In the genomic region with DNA sequence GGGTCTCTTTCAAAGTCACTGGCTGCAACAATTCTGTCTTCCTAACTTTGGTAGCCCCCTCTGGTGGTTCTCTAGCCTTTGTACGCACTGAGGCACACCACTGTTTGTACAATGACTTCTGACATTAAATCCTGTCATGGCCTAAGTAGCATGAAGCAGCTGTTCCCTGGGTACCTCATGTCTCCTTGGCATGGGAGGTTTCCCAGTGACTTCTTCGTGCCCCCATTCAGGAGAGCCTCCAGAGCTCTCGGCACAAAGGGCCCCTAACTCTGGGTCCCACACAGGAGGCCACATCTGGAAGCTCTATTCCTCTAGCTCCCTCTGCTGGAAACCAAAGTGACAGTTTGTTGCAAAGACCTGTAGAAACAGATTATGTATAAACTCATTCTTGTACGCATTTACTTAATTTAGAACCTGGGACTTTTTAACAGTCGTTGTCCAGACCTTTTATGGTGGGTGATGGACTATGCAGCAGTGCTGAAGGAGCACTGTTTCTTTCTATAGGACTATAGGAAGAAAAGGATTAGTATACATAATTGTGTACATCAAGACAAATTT, we compare ENCODE assay signal across 9 cellular contexts. TPM values are rescaled to one million over a fixed set of nuclear protein-coding genes. Genes with fewer than 3 reads are reported as not detected.
DNase-seq lines count a peak whose midpoint lies in the region; ATAC-seq and TF ChIP-seq lines count a peak whose summit lies in the region.
"Had no signal": no experiment of that assay in that cellular context is flagged by ENCODE, and none has a peak within 500 bp of the region (broad histone marks: within the 10 kb centered on the region; RNA-seq: fewer than 3 reads in every experiment).

No MANE protein-coding gene starts in this region.

- H3K4me1 Mint-ChIP-seq in activated naive CD4-positive, alpha-beta T cell treated with anti-CD3 and anti-CD28 coated beads, Interleukin-2, amount 10 ng/mL, durations not matched to agents 7 days and 5 days = peaks cover 19% of the 10 kb centered on the region

- no peaks in the 10 kb centered on the region for H3K27me3 Mint-ChIP-seq in activated naive CD4-positive, alpha-beta T cell treated with anti-CD3 and anti-CD28 coated beads, Interleukin-2, amount 10 ng/mL, durations not matched to agents 7 days and 5 days

- no TSS peak for BruUV-seq in OCI-LY7 (replicated peaks; lab: Mats Ljungman, UMichigan)

- H3K4me2 ChIP-seq in OCI-LY7 (ENCODE audit: low read length) = peak overlapping the region; percentile 62

- DNase-seq in activated CD4-positive, CD25-positive, alpha-beta regulatory T cell treated with anti-CD3 and anti-CD28 coated beads, Interleukin-2, amount 50 U/mL, for 72 hours = no peak
- peak; percentile 66 for DNase-seq in H7
- peak; percentile 85 for DNase-seq in KG1 (lab: John Stamatoyannopoulos, UW)
- peak; percentile 77 for DNase-seq in OCI-LY7 (ENCODE audit: low spot score)
- DNase-seq in activated naive CD4-positive, alpha-beta T cell treated with anti-CD3 and anti-CD28 coated beads, Interleukin-2, amount 10 ng/mL, durations not matched to agents 7 days and 5 days = peak; percentile 58
- DNase-seq in heart left ventricle = peak in 1 of 5 donors; percentile 19
- peak; percentile 47 for DNase-seq in putamen (ENCODE audit: low spot score)

- no peaks in the 10 kb centered on the region for H3K9me2 ChIP-seq in OCI-LY7 (ENCODE audit: insufficient read depth, low read length)

- no peak overlapping the region for H3K27ac ChIP-seq in OCI-LY7 (ENCODE audit: low read depth, low read length, poor library complexity, severe bottlenecking)
- H3K27ac ChIP-seq in heart left ventricle = no peak overlapping the region
- H3K27ac ChIP-seq: BLaER1 treated with 17β-estradiol and CSF1 and Interleukin-3, amounts not matched to agents 10 nM and 100 nM had no signal

- POLR2A ChIA-PET in OCI-LY7 (lab: Charles Lee) = interaction anchor here (0.5 to 1.4 kb wide), 5 partner anchors 10 to 537 kb away, joined by 3 to 4 read pairs (median 3); no protein-coding TSS in a partner anchor

- peak; percentile 100 for TF ChIP-seq CTCF in OCI-LY7 (conservative IDR thresholded peaks at IDR 0.05; ENCODE audit: low read length)
- TF ChIP-seq CTCF in heart left ventricle (IDR thresholded peaks at IDR 0.05) = peak; percentile 31 to 74 (median 62)

- intact Hi-C loops in OCI-LY7 (cut with micrococcal nuclease; ENCODE audit: unreplicated experiment) (loop anchor here (1.0 to 5.0 kb wide), 3 partner anchors 123 to 365 kb away; a partner anchor contains a TSS), heart left ventricle (cut with DNase I) (loop anchor here in 4 of 10 donors (5.0 to 10.0 kb wide), 5 partner anchors 183 to 504 kb away; no protein-coding TSS in a partner anchor)

- H4K20me1 ChIP-seq in OCI-LY7 (ENCODE audit: insufficient read depth, low read length) = no peaks in the 10 kb centered on the region
- H4K20me1 ChIP-seq: BLaER1 treated with 17β-estradiol and CSF1 and Interleukin-3, amounts not matched to agents 10 nM and 100 nM had no signal

- CTCF ChIA-PET in OCI-LY7 (lab: Charles Lee; ENCODE audit: unreplicated experiment) = interaction anchor here (1.3 to 1.4 kb wide), 3 partner anchors 13 to 365 kb away, joined by 5 to 9 read pairs (median 5); a partner anchor contains a TSS
- CTCF ChIA-PET in activated naive CD4-positive, alpha-beta T cell treated with anti-CD3 and anti-CD28 coated beads, Interleukin-2, amount 10 ng/mL, durations not matched to agents 7 days and 5 days (lab: Charles Lee) = interaction anchor here (0.7 to 6.2 kb wide), 34 partner anchors 9 to 524 kb away, joined by 3 to 61 read pairs (median 4); a partner anchor contains a TSS

- H3K4me1 ChIP-seq in OCI-LY7 (ENCODE audit: insufficient read depth, low read length, poor library complexity, severe bottlenecking) (no peaks in the 10 kb centered on the region), heart left ventricle (peaks cover 0 to 4% (median 0%) of the 10 kb centered on the region in 12 donors)

- H3K9me3 Mint-ChIP-seq in activated naive CD4-positive, alpha-beta T cell treated with anti-CD3 and anti-CD28 coated beads, Interleukin-2, amount 10 ng/mL, durations not matched to agents 7 days and 5 days = no peaks in the 10 kb centered on the region

- no peak for TF ChIP-seq POLR2A in heart left ventricle (IDR thresholded peaks at IDR 0.05)

- peaks cover 5% of the 10 kb centered on the region for H3K36me3 Mint-ChIP-seq in activated naive CD4-positive, alpha-beta T cell treated with anti-CD3 and anti-CD28 coated beads, Interleukin-2, amount 10 ng/mL, durations not matched to agents 7 days and 5 days

- H3K4me3 ChIP-seq in H7 (ENCODE audit: insufficient read depth, low read depth, low read length) = no peak overlapping the region
- no peak overlapping the region for H3K4me3 ChIP-seq in OCI-LY7 (ENCODE audit: low read depth, low read length, poor library complexity, severe bottlenecking)
- no peak overlapping the region for H3K4me3 ChIP-seq in heart left ventricle
- H3K4me3 ChIP-seq: BLaER1 treated with 17β-estradiol and CSF1 and Interleukin-3, amounts not matched to agents 10 nM and 100 nM had no signal

- no peaks in the 10 kb centered on the region for H3K9me3 ChIP-seq in OCI-LY7 (ENCODE audit: low read length)
- H3K9me3 ChIP-seq in heart left ventricle = no peaks in the 10 kb centered on the region
- H3K9me3 ChIP-seq: BLaER1 treated with 17β-estradiol and CSF1 and Interleukin-3, amounts not matched to agents 10 nM and 100 nM had no signal

- peak overlapping the region; percentile 14 for H3K27ac Mint-ChIP-seq in activated naive CD4-positive, alpha-beta T cell treated with anti-CD3 and anti-CD28 coated beads, Interleukin-2, amount 10 ng/mL, durations not matched to agents 7 days and 5 days

- H3K36me3 ChIP-seq in H7 (replicated peaks; ENCODE audit: control insufficient read depth, insufficient read depth, low read length) (no peaks in the 10 kb centered on the region), OCI-LY7 (ENCODE audit: insufficient read depth, low read length) (no peaks in the 10 kb centered on the region), heart left ventricle (peaks cover 0 to 67% (median 43%) of the 10 kb centered on the region in 9 donors)

- H3K27me3 ChIP-seq in H7 (ENCODE audit: control insufficient read depth, insufficient read depth, low read length) (no peaks in the 10 kb centered on the region), heart left ventricle (no peaks in the 10 kb centered on the region)
- H3K27me3 ChIP-seq: BLaER1 treated with 17β-estradiol and CSF1 and Interleukin-3, amounts not matched to agents 10 nM and 100 nM had no signal

- 28 to 33% (median 30%) methylated on average over 5 of the region's 5 CpGs for WGBS in heart left ventricle, 4 donors

- no peaks in the 10 kb centered on the region for H3K79me2 ChIP-seq in OCI-LY7 (ENCODE audit: insufficient read depth, low read depth, low read length)

- H2AFZ ChIP-seq in OCI-LY7 (ENCODE audit: low read length) = peak overlapping the region; percentile 88

- H3K4me3 Mint-ChIP-seq in activated naive CD4-positive, alpha-beta T cell treated with anti-CD3 and anti-CD28 coated beads, Interleukin-2, amount 10 ng/mL, durations not matched to agents 7 days and 5 days = no peak overlapping the region

- peak; percentile 65 to 78 for ATAC-seq in activated CD4-positive, CD25-positive, alpha-beta regulatory T cell treated with anti-CD3 and anti-CD28 coated beads, Interleukin-2, amount 50 U/mL, for 24 hours
- peak in 3 of 4 donors; percentile 39 to 64 (median 53) for ATAC-seq in heart left ventricle

RNA-seq across cellular contexts. Expression of a gene that starts 13.4 kb away (rescaled TPM):
- total RNA-seq in H7 (2014; rRNA removed; shearing (Covaris generic)) = 6.3 and 8.6 TPM in 2 replicates
- 2.1 and 2.3 TPM in 2 replicates for total RNA-seq in OCI-LY7 (2014; rRNA removed; shearing (Covaris generic))
- total RNA-seq in OCI-LY7 (2022) (2.2 and 2.6 TPM in 2 replicates), heart left ventricle (1 to 10 TPM; 3.9 to 8.5 (median 5.5) TPM)
- 1 to 10 TPM; 1.7 to 2.3 TPM for polyA plus RNA-seq in heart left ventricle

RNA-seq across cellular contexts. Expression of a gene that starts 13.6 kb away (rescaled TPM):
- 24.5 and 50.5 TPM in 2 replicates for total RNA-seq in H7 (2014; rRNA removed; shearing (Covaris generic))
- total RNA-seq in OCI-LY7 (2014; rRNA removed; shearing (Covaris generic)) = 10.8 and 15.0 TPM in 2 replicates
- 25.7 and 31.0 TPM in 2 replicates for total RNA-seq in OCI-LY7 (2022)
- 10 to 100 TPM; 21.6 to 42.3 (median 30.8) TPM for total RNA-seq in heart left ventricle
- 10 to 100 TPM in 1 of 2 donors, 1 to 10 TPM in 1; 8.4 to 13.8 TPM for polyA plus RNA-seq in heart left ventricle
